ENCODE assay signal across 1 cellular context in the genomic region with DNA sequence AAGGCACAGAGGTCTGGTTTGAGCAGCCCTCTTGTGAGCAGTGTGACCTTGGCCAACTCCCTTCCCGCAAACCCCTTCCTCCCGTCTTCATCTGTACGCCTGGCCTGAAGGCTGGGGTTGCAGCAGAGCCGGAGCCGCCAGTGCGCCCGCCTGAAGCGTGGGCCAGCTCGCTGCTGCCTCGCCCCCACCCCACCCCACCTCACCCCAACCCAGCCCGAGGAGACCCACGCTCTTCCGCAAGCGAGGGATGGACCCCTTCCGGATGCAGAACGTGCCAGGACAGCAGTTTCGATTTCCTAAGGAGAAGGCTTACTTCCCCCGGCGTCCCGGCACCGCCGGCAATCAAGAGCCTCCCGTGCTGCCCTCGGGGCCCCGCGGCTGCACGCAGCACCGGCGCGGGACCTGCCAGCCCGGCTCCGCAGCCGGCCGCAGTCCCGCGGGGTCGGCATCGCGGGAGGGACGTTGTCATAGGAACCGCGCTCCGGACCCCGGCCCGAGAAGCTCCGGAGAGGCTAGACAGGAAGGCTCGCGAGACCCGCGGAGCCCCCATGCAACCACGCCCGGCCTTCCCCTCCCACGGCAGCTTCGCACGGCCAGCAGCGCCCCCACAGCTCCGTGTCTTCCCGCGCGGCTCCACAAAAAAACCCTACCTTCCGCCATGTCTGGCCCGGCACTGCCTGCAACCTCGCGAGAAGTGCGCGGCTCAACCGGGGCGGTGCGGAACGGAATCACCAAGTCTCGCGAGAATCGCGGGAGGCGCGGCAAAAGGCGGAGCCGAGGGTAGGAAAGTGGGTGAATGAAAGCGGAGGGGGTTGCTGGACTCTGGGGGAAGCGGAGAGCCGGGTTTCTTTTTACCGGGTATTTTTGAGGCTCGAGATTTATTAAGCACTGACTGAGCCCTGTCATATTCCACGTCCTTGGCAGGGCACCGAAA.
A peak's percentile ranks its signal among the peaks of the same experiment; 100 is the strongest.
TF ChIP-seq lines count a peak whose summit lies in the region.

A gene with protein sequence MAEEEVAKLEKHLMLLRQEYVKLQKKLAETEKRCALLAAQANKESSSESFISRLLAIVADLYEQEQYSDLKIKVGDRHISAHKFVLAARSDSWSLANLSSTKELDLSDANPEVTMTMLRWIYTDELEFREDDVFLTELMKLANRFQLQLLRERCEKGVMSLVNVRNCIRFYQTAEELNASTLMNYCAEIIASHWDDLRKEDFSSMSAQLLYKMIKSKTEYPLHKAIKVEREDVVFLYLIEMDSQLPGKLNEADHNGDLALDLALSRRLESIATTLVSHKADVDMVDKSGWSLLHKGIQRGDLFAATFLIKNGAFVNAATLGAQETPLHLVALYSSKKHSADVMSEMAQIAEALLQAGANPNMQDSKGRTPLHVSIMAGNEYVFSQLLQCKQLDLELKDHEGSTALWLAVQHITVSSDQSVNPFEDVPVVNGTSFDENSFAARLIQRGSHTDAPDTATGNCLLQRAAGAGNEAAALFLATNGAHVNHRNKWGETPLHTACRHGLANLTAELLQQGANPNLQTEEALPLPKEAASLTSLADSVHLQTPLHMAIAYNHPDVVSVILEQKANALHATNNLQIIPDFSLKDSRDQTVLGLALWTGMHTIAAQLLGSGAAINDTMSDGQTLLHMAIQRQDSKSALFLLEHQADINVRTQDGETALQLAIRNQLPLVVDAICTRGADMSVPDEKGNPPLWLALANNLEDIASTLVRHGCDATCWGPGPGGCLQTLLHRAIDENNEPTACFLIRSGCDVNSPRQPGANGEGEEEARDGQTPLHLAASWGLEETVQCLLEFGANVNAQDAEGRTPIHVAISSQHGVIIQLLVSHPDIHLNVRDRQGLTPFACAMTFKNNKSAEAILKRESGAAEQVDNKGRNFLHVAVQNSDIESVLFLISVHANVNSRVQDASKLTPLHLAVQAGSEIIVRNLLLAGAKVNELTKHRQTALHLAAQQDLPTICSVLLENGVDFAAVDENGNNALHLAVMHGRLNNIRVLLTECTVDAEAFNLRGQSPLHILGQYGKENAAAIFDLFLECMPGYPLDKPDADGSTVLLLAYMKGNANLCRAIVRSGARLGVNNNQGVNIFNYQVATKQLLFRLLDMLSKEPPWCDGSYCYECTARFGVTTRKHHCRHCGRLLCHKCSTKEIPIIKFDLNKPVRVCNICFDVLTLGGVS (minus strand): TSS at position 698 of the 934 bp plus-strand sequence. CDS start 38 bp downstream, at position 660.

TF ChIP-seq in HepG2, 621 proteins besides CTCF, POLR2A, EP300 and RAD21 (continued from another document and continues in another):
- TF ChIP-seq, protein P1, sequence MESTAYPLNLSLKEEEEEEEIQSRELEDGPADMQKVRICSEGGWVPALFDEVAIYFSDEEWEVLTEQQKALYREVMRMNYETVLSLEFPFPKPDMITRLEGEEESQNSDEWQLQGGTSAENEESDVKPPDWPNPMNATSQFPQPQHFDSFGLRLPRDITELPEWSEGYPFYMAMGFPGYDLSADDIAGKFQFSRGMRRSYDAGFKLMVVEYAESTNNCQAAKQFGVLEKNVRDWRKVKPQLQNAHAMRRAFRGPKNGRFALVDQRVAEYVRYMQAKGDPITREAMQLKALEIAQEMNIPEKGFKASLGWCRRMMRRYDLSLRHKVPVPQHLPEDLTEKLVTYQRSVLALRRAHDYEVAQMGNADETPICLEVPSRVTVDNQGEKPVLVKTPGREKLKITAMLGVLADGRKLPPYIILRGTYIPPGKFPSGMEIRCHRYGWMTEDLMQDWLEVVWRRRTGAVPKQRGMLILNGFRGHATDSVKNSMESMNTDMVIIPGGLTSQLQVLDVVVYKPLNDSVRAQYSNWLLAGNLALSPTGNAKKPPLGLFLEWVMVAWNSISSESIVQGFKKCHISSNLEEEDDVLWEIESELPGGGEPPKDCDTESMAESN (CRISPR knock-in tag; conservative IDR thresholded peaks at IDR 0.05): peak; percentile 78; the same call in 1 of the 2 replicates
- TF ChIP-seq, protein P2, sequence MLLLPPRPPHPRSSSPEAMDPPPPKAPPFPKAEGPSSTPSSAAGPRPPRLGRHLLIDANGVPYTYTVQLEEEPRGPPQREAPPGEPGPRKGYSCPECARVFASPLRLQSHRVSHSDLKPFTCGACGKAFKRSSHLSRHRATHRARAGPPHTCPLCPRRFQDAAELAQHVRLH (CRISPR knock-in tag; IDR thresholded peaks at IDR 0.05; ENCODE audit: borderline replicate concordance, low read depth): no peak
- TF ChIP-seq ZSCAN20 (CRISPR knock-in tag; IDR thresholded peaks at IDR 0.05; ENCODE audit: borderline replicate concordance) (no peak; the same call in 1 of the 2 replicates), HDAC6 (IDR thresholded peaks at IDR 0.05; ENCODE audit: low read depth, low read length) (no peak), POLR2G (IDR thresholded peaks at IDR 0.05; ENCODE audit: low read depth, low read length) (peak; percentile 93), NR3C1 (CRISPR knock-in tag; IDR thresholded peaks at IDR 0.05) (no peak), MEIS1 (CRISPR knock-in tag; IDR thresholded peaks at IDR 0.05; ENCODE audit: borderline replicate concordance) (0 out of 2 replicates have a peak, but pooled peaks have one; percentile 44), FOSL1 (CRISPR knock-in tag; IDR thresholded peaks at IDR 0.05; ENCODE audit: borderline replicate concordance) (no peak), KLF15 (CRISPR knock-in tag; IDR thresholded peaks at IDR 0.05; ENCODE audit: borderline replicate concordance) (peak; percentile 64; the same call in 1 of the 2 replicates), ZNF33A (CRISPR knock-in tag; IDR thresholded peaks at IDR 0.05; ENCODE audit: borderline replicate concordance) (no peak), ZNF781 (CRISPR knock-in tag; IDR thresholded peaks at IDR 0.05; ENCODE audit: borderline replicate concordance, not compliant biosample characterization) (no peak), ZNF292 (CRISPR knock-in tag; IDR thresholded peaks at IDR 0.05; ENCODE audit: borderline replicate concordance, low read depth) (no peak), NCOR1 (IDR thresholded peaks at IDR 0.05; ENCODE audit: borderline replicate concordance, low read length) (no peak), HNRNPK (IDR thresholded peaks at IDR 0.05; ENCODE audit: low read depth, low read length, poor library complexity, severe bottlenecking) (peak; percentile 86), SETDB1 (CRISPR knock-in tag; IDR thresholded peaks at IDR 0.05; ENCODE audit: borderline replicate concordance) (no peak), HNF4G (IDR thresholded peaks at IDR 0.05; ENCODE audit: borderline replicate concordance, low read depth, low read length) (no peak; the same call in 1 of the 2 replicates), HNF4G (CRISPR knock-in tag; IDR thresholded peaks at IDR 0.05; ENCODE audit: borderline replicate concordance, low read depth) (no peak; the same call in 1 of the 2 replicates), IRF2 (CRISPR knock-in tag; IDR thresholded peaks at IDR 0.05) (peak; percentile 70; the same call in 1 of the 2 replicates), ZNF615 (CRISPR knock-in tag; IDR thresholded peaks at IDR 0.05; ENCODE audit: borderline replicate concordance) (no peak), ZNF780A (CRISPR knock-in tag; IDR thresholded peaks at IDR 0.05) (no peak; the same call in 1 of the 2 replicates), KLF12 (CRISPR knock-in tag; IDR thresholded peaks at IDR 0.05; ENCODE audit: borderline replicate concordance) (0 out of 2 replicates have a peak, but pooled peaks have one; percentile 63), EEA1 (CRISPR knock-in tag; IDR thresholded peaks at IDR 0.05; ENCODE audit: borderline replicate concordance) (no peak), BRD4 (CRISPR knock-in tag; IDR thresholded peaks at IDR 0.05) (peak; percentile 72; the same call in 1 of the 2 replicates)
- TF ChIP-seq, protein P3, sequence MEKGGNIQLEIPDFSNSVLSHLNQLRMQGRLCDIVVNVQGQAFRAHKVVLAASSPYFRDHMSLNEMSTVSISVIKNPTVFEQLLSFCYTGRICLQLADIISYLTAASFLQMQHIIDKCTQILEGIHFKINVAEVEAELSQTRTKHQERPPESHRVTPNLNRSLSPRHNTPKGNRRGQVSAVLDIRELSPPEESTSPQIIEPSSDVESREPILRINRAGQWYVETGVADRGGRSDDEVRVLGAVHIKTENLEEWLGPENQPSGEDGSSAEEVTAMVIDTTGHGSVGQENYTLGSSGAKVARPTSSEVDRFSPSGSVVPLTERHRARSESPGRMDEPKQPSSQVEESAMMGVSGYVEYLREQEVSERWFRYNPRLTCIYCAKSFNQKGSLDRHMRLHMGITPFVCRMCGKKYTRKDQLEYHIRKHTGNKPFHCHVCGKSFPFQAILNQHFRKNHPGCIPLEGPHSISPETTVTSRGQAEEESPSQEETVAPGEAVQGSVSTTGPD (CRISPR knock-in tag; IDR thresholded peaks at IDR 0.05): no peak
- TF ChIP-seq, protein P4, sequence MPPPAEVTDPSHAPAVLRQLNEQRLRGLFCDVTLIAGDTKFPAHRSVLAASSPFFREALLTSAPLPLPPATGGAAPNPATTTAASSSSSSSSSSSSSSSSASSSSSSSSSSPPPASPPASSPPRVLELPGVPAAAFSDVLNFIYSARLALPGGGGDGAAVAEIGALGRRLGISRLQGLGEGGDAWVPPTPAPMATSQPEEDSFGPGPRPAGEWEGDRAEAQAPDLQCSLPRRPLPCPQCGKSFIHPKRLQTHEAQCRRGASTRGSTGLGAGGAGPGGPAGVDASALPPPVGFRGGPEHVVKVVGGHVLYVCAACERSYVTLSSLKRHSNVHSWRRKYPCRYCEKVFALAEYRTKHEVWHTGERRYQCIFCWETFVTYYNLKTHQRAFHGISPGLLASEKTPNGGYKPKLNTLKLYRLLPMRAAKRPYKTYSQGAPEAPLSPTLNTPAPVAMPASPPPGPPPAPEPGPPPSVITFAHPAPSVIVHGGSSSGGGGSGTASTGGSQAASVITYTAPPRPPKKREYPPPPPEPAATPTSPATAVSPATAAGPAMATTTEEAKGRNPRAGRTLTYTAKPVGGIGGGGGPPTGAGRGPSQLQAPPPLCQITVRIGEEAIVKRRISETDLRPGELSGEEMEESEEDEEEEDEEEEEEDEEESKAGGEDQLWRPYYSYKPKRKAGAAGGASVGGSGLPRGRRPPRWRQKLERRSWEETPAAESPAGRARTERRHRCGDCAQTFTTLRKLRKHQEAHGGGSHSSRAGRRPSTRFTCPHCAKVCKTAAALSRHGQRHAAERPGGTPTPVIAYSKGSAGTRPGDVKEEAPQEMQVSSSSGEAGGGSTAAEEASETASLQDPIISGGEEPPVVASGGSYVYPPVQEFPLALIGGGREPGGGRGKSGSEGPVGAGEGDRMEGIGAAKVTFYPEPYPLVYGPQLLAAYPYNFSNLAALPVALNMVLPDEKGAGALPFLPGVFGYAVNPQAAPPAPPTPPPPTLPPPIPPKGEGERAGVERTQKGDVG (CRISPR knock-in tag; IDR thresholded peaks at IDR 0.05; ENCODE audit: borderline replicate concordance): no peak
- TF ChIP-seq, protein P5, sequence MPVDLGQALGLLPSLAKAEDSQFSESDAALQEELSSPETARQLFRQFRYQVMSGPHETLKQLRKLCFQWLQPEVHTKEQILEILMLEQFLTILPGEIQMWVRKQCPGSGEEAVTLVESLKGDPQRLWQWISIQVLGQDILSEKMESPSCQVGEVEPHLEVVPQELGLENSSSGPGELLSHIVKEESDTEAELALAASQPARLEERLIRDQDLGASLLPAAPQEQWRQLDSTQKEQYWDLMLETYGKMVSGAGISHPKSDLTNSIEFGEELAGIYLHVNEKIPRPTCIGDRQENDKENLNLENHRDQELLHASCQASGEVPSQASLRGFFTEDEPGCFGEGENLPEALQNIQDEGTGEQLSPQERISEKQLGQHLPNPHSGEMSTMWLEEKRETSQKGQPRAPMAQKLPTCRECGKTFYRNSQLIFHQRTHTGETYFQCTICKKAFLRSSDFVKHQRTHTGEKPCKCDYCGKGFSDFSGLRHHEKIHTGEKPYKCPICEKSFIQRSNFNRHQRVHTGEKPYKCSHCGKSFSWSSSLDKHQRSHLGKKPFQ (CRISPR knock-in tag; IDR thresholded peaks at IDR 0.05; ENCODE audit: insufficient replicate concordance): no peak
- TF ChIP-seq, protein P6, sequence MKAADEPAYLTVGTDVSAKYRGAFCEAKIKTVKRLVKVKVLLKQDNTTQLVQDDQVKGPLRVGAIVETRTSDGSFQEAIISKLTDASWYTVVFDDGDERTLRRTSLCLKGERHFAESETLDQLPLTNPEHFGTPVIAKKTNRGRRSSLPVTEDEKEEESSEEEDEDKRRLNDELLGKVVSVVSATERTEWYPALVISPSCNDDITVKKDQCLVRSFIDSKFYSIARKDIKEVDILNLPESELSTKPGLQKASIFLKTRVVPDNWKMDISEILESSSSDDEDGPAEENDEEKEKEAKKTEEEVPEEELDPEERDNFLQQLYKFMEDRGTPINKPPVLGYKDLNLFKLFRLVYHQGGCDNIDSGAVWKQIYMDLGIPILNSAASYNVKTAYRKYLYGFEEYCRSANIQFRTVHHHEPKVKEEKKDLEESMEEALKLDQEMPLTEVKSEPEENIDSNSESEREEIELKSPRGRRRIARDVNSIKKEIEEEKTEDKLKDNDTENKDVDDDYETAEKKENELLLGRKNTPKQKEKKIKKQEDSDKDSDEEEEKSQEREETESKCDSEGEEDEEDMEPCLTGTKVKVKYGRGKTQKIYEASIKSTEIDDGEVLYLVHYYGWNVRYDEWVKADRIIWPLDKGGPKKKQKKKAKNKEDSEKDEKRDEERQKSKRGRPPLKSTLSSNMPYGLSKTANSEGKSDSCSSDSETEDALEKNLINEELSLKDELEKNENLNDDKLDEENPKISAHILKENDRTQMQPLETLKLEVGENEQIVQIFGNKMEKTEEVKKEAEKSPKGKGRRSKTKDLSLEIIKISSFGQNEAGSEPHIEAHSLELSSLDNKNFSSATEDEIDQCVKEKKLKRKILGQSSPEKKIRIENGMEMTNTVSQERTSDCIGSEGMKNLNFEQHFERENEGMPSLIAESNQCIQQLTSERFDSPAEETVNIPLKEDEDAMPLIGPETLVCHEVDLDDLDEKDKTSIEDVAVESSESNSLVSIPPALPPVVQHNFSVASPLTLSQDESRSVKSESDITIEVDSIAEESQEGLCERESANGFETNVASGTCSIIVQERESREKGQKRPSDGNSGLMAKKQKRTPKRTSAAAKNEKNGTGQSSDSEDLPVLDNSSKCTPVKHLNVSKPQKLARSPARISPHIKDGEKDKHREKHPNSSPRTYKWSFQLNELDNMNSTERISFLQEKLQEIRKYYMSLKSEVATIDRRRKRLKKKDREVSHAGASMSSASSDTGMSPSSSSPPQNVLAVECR (CRISPR knock-in tag; IDR thresholded peaks at IDR 0.05; ENCODE audit: borderline replicate concordance): peak; percentile 82; the same call in 1 of the 2 replicates
- TF ChIP-seq, protein P7, sequence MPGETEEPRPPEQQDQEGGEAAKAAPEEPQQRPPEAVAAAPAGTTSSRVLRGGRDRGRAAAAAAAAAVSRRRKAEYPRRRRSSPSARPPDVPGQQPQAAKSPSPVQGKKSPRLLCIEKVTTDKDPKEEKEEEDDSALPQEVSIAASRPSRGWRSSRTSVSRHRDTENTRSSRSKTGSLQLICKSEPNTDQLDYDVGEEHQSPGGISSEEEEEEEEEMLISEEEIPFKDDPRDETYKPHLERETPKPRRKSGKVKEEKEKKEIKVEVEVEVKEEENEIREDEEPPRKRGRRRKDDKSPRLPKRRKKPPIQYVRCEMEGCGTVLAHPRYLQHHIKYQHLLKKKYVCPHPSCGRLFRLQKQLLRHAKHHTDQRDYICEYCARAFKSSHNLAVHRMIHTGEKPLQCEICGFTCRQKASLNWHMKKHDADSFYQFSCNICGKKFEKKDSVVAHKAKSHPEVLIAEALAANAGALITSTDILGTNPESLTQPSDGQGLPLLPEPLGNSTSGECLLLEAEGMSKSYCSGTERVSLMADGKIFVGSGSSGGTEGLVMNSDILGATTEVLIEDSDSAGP (CRISPR knock-in tag; IDR thresholded peaks at IDR 0.05; ENCODE audit: borderline replicate concordance): peak; percentile 88
